In the genomic region with DNA sequence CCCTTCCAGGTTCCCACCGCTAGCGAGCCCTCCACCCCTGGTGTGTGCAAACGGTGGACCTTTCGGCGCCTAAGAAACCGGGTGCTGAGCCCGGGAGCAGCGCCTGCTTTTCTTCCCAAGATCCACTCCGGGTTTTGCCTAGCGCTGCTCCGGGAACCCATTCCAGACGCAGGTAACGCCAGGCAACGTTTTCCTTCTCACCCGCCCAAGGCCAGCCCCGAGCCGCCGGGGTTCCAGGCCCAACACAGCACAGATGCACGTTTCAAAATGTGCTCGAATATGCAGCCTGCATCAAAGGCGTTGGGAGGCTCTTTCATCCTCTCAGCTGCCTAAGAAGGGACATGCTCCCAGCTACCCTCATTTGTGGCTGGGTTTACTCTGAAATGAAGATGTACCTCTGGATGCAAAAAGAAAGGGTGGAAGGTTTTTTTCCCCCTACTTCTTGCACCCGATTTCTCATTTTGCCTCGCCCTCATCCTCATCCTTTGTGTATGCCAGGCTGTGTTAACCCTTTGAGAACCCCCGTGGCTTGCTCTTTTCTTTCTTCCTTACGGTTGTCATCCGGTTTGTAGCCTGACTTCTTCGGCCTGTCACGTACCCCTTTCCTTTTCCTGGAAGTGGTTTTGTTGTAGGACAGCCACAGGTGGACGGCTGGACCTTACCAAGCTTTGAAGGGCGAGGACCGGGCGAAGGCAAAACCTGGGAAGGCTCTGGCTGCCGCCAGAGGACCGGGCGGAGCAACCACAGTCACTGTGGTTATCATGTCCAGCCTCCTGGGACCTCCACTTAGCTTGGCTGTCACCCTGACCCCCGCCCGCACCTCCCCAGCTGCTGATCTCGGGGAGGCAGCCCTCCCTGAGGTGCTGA, we compare ENCODE assay signal across 8 cellular contexts.
DNase-seq lines count a peak whose midpoint lies in the region; ATAC-seq and TF ChIP-seq lines count a peak whose summit lies in the region.

No MANE protein-coding gene starts in this region.

- CTCF ChIA-PET in naive thymus-derived CD4-positive, alpha-beta T cell (lab: Charles Lee), result no interaction called here

- H3K4me1 ChIP-seq in HUES6 (ENCODE audit: control insufficient read depth, insufficient read depth, low read length), result peaks cover 31% of the 10 kb centered on the region
- peaks cover 14% of the 10 kb centered on the region for H3K4me1 ChIP-seq in OCI-LY1 (ENCODE audit: insufficient read depth, low read length, severe bottlenecking)
- no peaks in the 10 kb centered on the region for H3K4me1 ChIP-seq in naive thymus-derived CD4-positive, alpha-beta T cell (ENCODE audit: control insufficient read depth in 2 of 2, insufficient read depth in 2 of 2, low read length in 2 of 2)

- peak overlapping the region; percentile 63 for H3K4me3 ChIP-seq in HUES6 (ENCODE audit: low read depth, low read length)
- H3K4me3 ChIP-seq in OCI-LY1 (ENCODE audit: low read depth, low read length, poor library complexity, severe bottlenecking), result peak overlapping the region; percentile 50
- H3K4me3 ChIP-seq in naive thymus-derived CD4-positive, alpha-beta T cell (ENCODE audit: low read length), result peak overlapping the region; percentile 43

- DNase-seq in D341Med (ENCODE audit: low spot score) (peak; percentile 92), fibroblast of peridontal ligament (ENCODE audit: extremely low read depth) (peak; percentile 93)
- DNase-seq in activated T-cell treated with anti-CD3 and anti-CD28 coated beads, Interleukin-2, amount 50 U/mL, for 72 hours, result peak; percentile 66 to 76
- peak; percentile 20 to 77 (median 48) for DNase-seq in naive thymus-derived CD4-positive, alpha-beta T cell
- peak; percentile 68 to 75 for DNase-seq in stimulated activated naive CD8-positive, alpha-beta T cell treated with anti-CD3 and anti-CD28 coated beads, Interleukin-15, amount 100 ng/mL, for 72 hours

- no peaks in the 10 kb centered on the region for H4K20me1 ChIP-seq in OCI-LY1 (ENCODE audit: insufficient read depth, low read length)

- peaks cover 2% of the 10 kb centered on the region; the same call in 1 of the 2 replicates for H3F3A ChIP-seq in OCI-LY1 (ENCODE audit: insufficient read depth, low read length)

- peak overlapping the region; percentile 79 for H3K9ac ChIP-seq in HUES6 (ENCODE audit: low read length)
- H3K9ac ChIP-seq in OCI-LY1 (ENCODE audit: low read length), result peak overlapping the region; percentile 41; the same call in 1 of the 2 replicates

- peaks cover 19% of the 10 kb centered on the region for H3K4me1 Mint-ChIP-seq in activated T-cell treated with anti-CD3 and anti-CD28 coated beads, Interleukin-2, amount 50 U/mL, for 72 hours (ENCODE audit: low read depth)
- peaks cover 10 to 17% (median 17%) of the 10 kb centered on the region in 7 donors for H3K4me1 Mint-ChIP-seq in naive thymus-derived CD4-positive, alpha-beta T cell
- peaks cover 22% of the 10 kb centered on the region for H3K4me1 Mint-ChIP-seq in stimulated activated naive CD8-positive, alpha-beta T cell treated with anti-CD3 and anti-CD28 coated beads, Interleukin-15, amount 100 ng/mL, for 72 hours

- peak overlapping the region; percentile 85 to 88 for H3K4me3 Mint-ChIP-seq in activated T-cell treated with anti-CD3 and anti-CD28 coated beads, Interleukin-2, amount 50 U/mL, for 72 hours
- peak overlapping the region; percentile 69 to 90 (median 80) for H3K4me3 Mint-ChIP-seq in naive thymus-derived CD4-positive, alpha-beta T cell
- H3K4me3 Mint-ChIP-seq in stimulated activated naive CD8-positive, alpha-beta T cell treated with anti-CD3 and anti-CD28 coated beads, Interleukin-15, amount 100 ng/mL, for 72 hours, result peak overlapping the region; percentile 75 to 82

- H3K27ac ChIP-seq in HUES6 (ENCODE audit: low read depth, low read length) (peak overlapping the region; percentile 74), OCI-LY1 (ENCODE audit: low read depth, low read length, poor library complexity, severe bottlenecking) (peak overlapping the region; percentile 10)
- no peak overlapping the region for H3K27ac ChIP-seq in naive thymus-derived CD4-positive, alpha-beta T cell (ENCODE audit: low read depth, low read length)

- H3K27me3 ChIP-seq in HUES6 (ENCODE audit: control insufficient read depth, insufficient read depth, low read length) (no peaks in the 10 kb centered on the region), OCI-LY1 (ENCODE audit: insufficient read depth, low read length) (no peaks in the 10 kb centered on the region)
- H3K27me3 ChIP-seq in naive thymus-derived CD4-positive, alpha-beta T cell (ENCODE audit: control insufficient read depth in 2 of 2, insufficient read depth in 2 of 2, low read length in 2 of 2), result peaks cover 0 to 4% of the 10 kb centered on the region in 2 donors

- H3K4me2 ChIP-seq in OCI-LY1 (ENCODE audit: low read length), result peak overlapping the region; percentile 65

- no peaks in the 10 kb centered on the region for H3K79me2 ChIP-seq in OCI-LY1 (ENCODE audit: insufficient read depth, low read length)

- H3K27me3 Mint-ChIP-seq in activated T-cell treated with anti-CD3 and anti-CD28 coated beads, Interleukin-2, amount 50 U/mL, for 72 hours (ENCODE audit: low read depth), result peaks cover 34% of the 10 kb centered on the region
- peaks cover 13 to 31% (median 24%) of the 10 kb centered on the region in 5 donors for H3K27me3 Mint-ChIP-seq in naive thymus-derived CD4-positive, alpha-beta T cell
- H3K27me3 Mint-ChIP-seq in stimulated activated naive CD8-positive, alpha-beta T cell treated with anti-CD3 and anti-CD28 coated beads, Interleukin-15, amount 100 ng/mL, for 72 hours, result peaks cover 42% of the 10 kb centered on the region

- TF ChIP-seq CTCF in OCI-LY1 (IDR thresholded peaks at IDR 0.05; ENCODE audit: low read length), result no peak

- peaks cover 0 to 2% of the 10 kb centered on the region in 2 donors for H3K36me3 Mint-ChIP-seq in activated T-cell treated with anti-CD3 and anti-CD28 coated beads, Interleukin-2, amount 50 U/mL, for 72 hours (ENCODE audit: insufficient read depth in 2 of 2)
- peaks cover 0 to 8% (median 4%) of the 10 kb centered on the region in 5 donors for H3K36me3 Mint-ChIP-seq in naive thymus-derived CD4-positive, alpha-beta T cell

- H2AFZ ChIP-seq in OCI-LY1 (ENCODE audit: low read length), result peak overlapping the region; percentile 7; the same call in 1 of the 2 replicates

- H3K9me2 ChIP-seq in OCI-LY1 (ENCODE audit: low read depth, low read length), result no peaks in the 10 kb centered on the region

- H3K9me3 Mint-ChIP-seq in activated T-cell treated with anti-CD3 and anti-CD28 coated beads, Interleukin-2, amount 50 U/mL, for 72 hours, result peaks cover 0 to 2% of the 10 kb centered on the region in 2 donors
- H3K9me3 Mint-ChIP-seq in naive thymus-derived CD4-positive, alpha-beta T cell, result peaks cover 0 to 19% (median 4%) of the 10 kb centered on the region in 11 donors
- H3K9me3 Mint-ChIP-seq in stimulated activated naive CD8-positive, alpha-beta T cell treated with anti-CD3 and anti-CD28 coated beads, Interleukin-15, amount 100 ng/mL, for 72 hours, result peaks cover 0 to 10% of the 10 kb centered on the region in 2 donors

- peak; percentile 79 for ATAC-seq in GM21526 (IDR thresholded peaks at IDR 0.05; ENCODE audit: low FRiP score, unreplicated experiment)
- peak; percentile 86 to 91 for ATAC-seq in activated T-cell treated with anti-CD3 and anti-CD28 coated beads, Interleukin-2, amount 50 U/mL, for 72 hours (replicated peaks in 1 of 2)
- ATAC-seq in naive thymus-derived CD4-positive, alpha-beta T cell, result peak; percentile 89
- peak; percentile 87 for ATAC-seq in stimulated activated naive CD8-positive, alpha-beta T cell treated with anti-CD3 and anti-CD28 coated beads, Interleukin-15, amount 100 ng/mL, for 72 hours

- H3K9me3 ChIP-seq in HUES6 (ENCODE audit: control insufficient read depth, insufficient read depth, low read depth, low read length) (peaks cover 5% of the 10 kb centered on the region; the same call in 1 of the 2 replicates), OCI-LY1 (ENCODE audit: low read length) (no peaks in the 10 kb centered on the region)
- no peaks in the 10 kb centered on the region for H3K9me3 ChIP-seq in naive thymus-derived CD4-positive, alpha-beta T cell (ENCODE audit: control insufficient read depth in 2 of 3, low read length in 3 of 3)

- intact Hi-C loops in naive thymus-derived CD4-positive, alpha-beta T cell (cut with micrococcal nuclease), result loop anchor here in 1 of 2 donors (1.0 to 10.0 kb wide), 2 partner anchors 84 to 593 kb away; no protein-coding TSS in a partner anchor

- POLR2A ChIA-PET in naive thymus-derived CD4-positive, alpha-beta T cell (lab: Charles Lee), result interaction anchor here (0.6 kb wide), 1 partner anchor 505 kb away, joined by 3 read pairs; no protein-coding TSS in a partner anchor

- H3K27ac Mint-ChIP-seq in activated T-cell treated with anti-CD3 and anti-CD28 coated beads, Interleukin-2, amount 50 U/mL, for 72 hours, result no peak overlapping the region
- H3K27ac Mint-ChIP-seq in naive thymus-derived CD4-positive, alpha-beta T cell, result peak overlapping the region in 4 of 9 donors; percentile 17 to 50 (median 31)
- peak overlapping the region; percentile 52 to 64 for H3K27ac Mint-ChIP-seq in stimulated activated naive CD8-positive, alpha-beta T cell treated with anti-CD3 and anti-CD28 coated beads, Interleukin-15, amount 100 ng/mL, for 72 hours

- H3K36me3 ChIP-seq in HUES6 (ENCODE audit: control insufficient read depth, insufficient read depth, low read length), result peaks cover 6% of the 10 kb centered on the region
- H3K36me3 ChIP-seq in OCI-LY1 (ENCODE audit: insufficient read depth, low read length), result no peaks in the 10 kb centered on the region
- no peaks in the 10 kb centered on the region for H3K36me3 ChIP-seq in naive thymus-derived CD4-positive, alpha-beta T cell (ENCODE audit: control insufficient read depth in 2 of 3, insufficient read depth in 3 of 3, low read length in 3 of 3)
